Comparison of ENCODE assay signal across 8 cellular contexts in genomic region chr10:119209050-119209735, GRCh38. TPM values are rescaled to one million over a fixed set of nuclear protein-coding genes. Genes with fewer than 3 reads are reported as not detected.
DNase-seq lines count a peak whose midpoint lies in the region; ATAC-seq, FAIRE-seq and TF ChIP-seq lines count a peak whose summit lies in the region.

No MANE protein-coding gene starts in this region.

- H3K27ac ChIP-seq in 22Rv1 (no peak overlapping the region), neuronal stem cell (replicated peaks; ENCODE audit: low read length) (no peak overlapping the region), thymus (ENCODE audit: low read depth) (peak overlapping the region; percentile 8)

- DNase-seq in RKO (ENCODE audit: low spot score) (peak; percentile 65), frontal cortex (ENCODE audit: low spot score in 2 of 2) (peak; percentile 37 to 48), neuronal stem cell (ENCODE audit: low spot score) (peak; percentile 67)
- peak; percentile 71 for DNase-seq in activated naive CD4-positive, alpha-beta T cell treated with Interleukin-2 at 50 U/mL for 16 hours

- FAIRE-seq in frontal cortex (lab: Jason Lieb, UNC): no peak

- H2BK12ac ChIP-seq in neuronal stem cell (ENCODE audit: low read length): no peak overlapping the region

- peak overlapping the region; percentile 79 for H2AFZ ChIP-seq in neuronal stem cell (ENCODE audit: low read length)

- H3K23ac ChIP-seq in neuronal stem cell (ENCODE audit: low read depth, low read length, poor library complexity): no peak overlapping the region

- H4K8ac ChIP-seq in neuronal stem cell (ENCODE audit: low read depth, low read length): no peak overlapping the region

- H2AK5ac ChIP-seq in neuronal stem cell (ENCODE audit: low read depth, low read length): no peak overlapping the region

- no peak overlapping the region for H2BK5ac ChIP-seq in neuronal stem cell (ENCODE audit: low read length)

- ATAC-seq in HG02763 (IDR thresholded peaks at IDR 0.05; ENCODE audit: unreplicated experiment): no peak

- no peaks in the 10 kb centered on the region for H3K9me3 ChIP-seq in neuronal stem cell (replicated peaks in 1 of 2; ENCODE audit: control insufficient read depth in 2 of 2, insufficient read depth in 1 of 2, low read depth in 1 of 2, low read length in 2 of 2)
- no peaks in the 10 kb centered on the region for H3K9me3 ChIP-seq in thymus (ENCODE audit: control insufficient read depth)

- no peak overlapping the region for H3K9ac ChIP-seq in neuronal stem cell (ENCODE audit: low read depth, low read length, poor library complexity)

- H3K27me3 ChIP-seq in neuronal stem cell (ENCODE audit: control insufficient read depth in 3 of 3, insufficient read depth in 3 of 3, low read depth in 1 of 3, low read length in 3 of 3) (no peaks in the 10 kb centered on the region), thymus (ENCODE audit: control insufficient read depth, insufficient read depth) (no peaks in the 10 kb centered on the region)

- no peak overlapping the region for H3K4ac ChIP-seq in neuronal stem cell (ENCODE audit: low read length)

- H3K4me3 ChIP-seq in neuronal stem cell (ENCODE audit: low read length in 2 of 2): peak overlapping the region; percentile 16 to 59
- peak overlapping the region; percentile 73 for H3K4me3 ChIP-seq in thymus (ENCODE audit: low read length)

- no peak overlapping the region for H4K91ac ChIP-seq in neuronal stem cell (ENCODE audit: low read depth, low read length, poor library complexity)

- H3K14ac ChIP-seq in neuronal stem cell (ENCODE audit: low read length): no peak overlapping the region

- no peak overlapping the region for H2BK15ac ChIP-seq in neuronal stem cell (ENCODE audit: low read length)

- TF ChIP-seq CTCF in 22Rv1 (IDR thresholded peaks at IDR 0.05) (peak; percentile 90), GM12873 (IDR thresholded peaks at IDR 0.05; ENCODE audit: insufficient read depth, low read depth, low read length, missing control alignments) (peak; percentile 83)

- WGBS in neuronal stem cell (ENCODE audit: extremely low coverage in 2 of 2, insufficient read length in 2 of 2, insufficient replicate concordance in 1 of 2), 2 donors: no CpG with 5 or more reads among the region's 15 CpGs
- 16% methylated on average over 15 of the region's 15 CpGs for WGBS in thymus

- H3K36me3 ChIP-seq in neuronal stem cell (replicated peaks in 1 of 2; ENCODE audit: control insufficient read depth in 2 of 2, insufficient read depth in 2 of 2, low read length in 2 of 2) (no peaks in the 10 kb centered on the region), thymus (ENCODE audit: control insufficient read depth, insufficient read depth) (no peaks in the 10 kb centered on the region)

- H2BK120ac ChIP-seq in neuronal stem cell (ENCODE audit: low read depth, low read length): no peak overlapping the region

- peak overlapping the region; percentile 26 for H3K4me2 ChIP-seq in neuronal stem cell (ENCODE audit: insufficient read depth, low read length, poor library complexity, severe bottlenecking)

- no peaks in the 10 kb centered on the region for H3K79me1 ChIP-seq in neuronal stem cell (ENCODE audit: low read depth, low read length)

- H3K18ac ChIP-seq in neuronal stem cell (ENCODE audit: low read length): no peak overlapping the region

- H3K4me1 ChIP-seq in neuronal stem cell (ENCODE audit: control insufficient read depth in 2 of 2, insufficient read depth in 1 of 2, low read depth in 1 of 2, low read length in 2 of 2) (peaks cover 14 to 36% of the 10 kb centered on the region in 2 donors), thymus (ENCODE audit: control insufficient read depth, insufficient read depth, low read length) (peaks cover 31% of the 10 kb centered on the region)

RNA-seq across cellular contexts. Expression of gene GRK5, which starts 1.8 kb away (rescaled TPM):
- total RNA-seq in frontal cortex: 11.4 TPM
- 10.4 TPM for polyA plus RNA-seq in neuronal stem cell (2013, experiment 1 of 2)
- 10.9 TPM for polyA plus RNA-seq in neuronal stem cell (2013, experiment 2 of 2)
- 14.4 TPM for polyA plus RNA-seq in thymus

RNA-seq across cellular contexts. Expression of gene PRDX3, which starts 30.6 kb away (rescaled TPM):
- total RNA-seq in frontal cortex: 113 TPM
- 169 TPM for polyA plus RNA-seq in neuronal stem cell (2013, experiment 1 of 2)
- 170 TPM for polyA plus RNA-seq in neuronal stem cell (2013, experiment 2 of 2)
- 114 TPM for polyA plus RNA-seq in thymus

RNA-seq across cellular contexts. Expression of gene SFXN4, which starts 43.7 kb away (rescaled TPM):
- 21.6 TPM for total RNA-seq in frontal cortex
- 21.8 TPM for polyA plus RNA-seq in neuronal stem cell (2013, experiment 1 of 2)
- polyA plus RNA-seq in neuronal stem cell (2013, experiment 2 of 2): 20.0 TPM
- 31.0 TPM for polyA plus RNA-seq in thymus
